Comparison of ENCODE assay signal across 10 cellular contexts in the genomic region with DNA sequence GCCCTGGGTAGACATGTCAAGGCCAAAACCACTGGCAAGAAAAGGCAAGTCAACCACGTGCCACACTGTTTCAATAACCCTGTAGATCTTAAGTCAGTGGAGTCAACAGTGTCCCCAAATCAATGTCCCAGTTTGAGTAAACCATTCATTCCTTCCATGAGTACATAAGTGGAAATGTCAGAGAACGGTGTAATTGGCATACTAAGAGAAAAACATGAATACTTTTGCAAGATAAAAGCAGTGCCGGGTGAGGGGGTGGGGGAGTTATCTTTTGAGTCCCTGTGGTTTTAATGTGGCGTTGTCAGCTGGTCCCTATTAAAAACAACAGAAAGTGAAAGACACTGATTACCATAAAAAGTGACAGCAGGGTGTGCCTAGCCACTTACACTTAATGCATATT. TPM values are rescaled to one million over a fixed set of nuclear protein-coding genes. Genes with fewer than 3 reads are reported as not detected.
A peak's percentile ranks its signal among the peaks of the same experiment; 100 is the strongest.
DNase-seq lines count a peak whose midpoint lies in the region; ATAC-seq and TF ChIP-seq lines count a peak whose summit lies in the region.
"Had no signal": no experiment of that assay in that cellular context is flagged by ENCODE, and none has a peak within 500 bp of the region (broad histone marks: within the 10 kb centered on the region; RNA-seq: fewer than 3 reads in every experiment).

No MANE protein-coding gene starts in this region.

- peaks cover 20% of the 10 kb centered on the region for H3K4me1 Mint-ChIP-seq in activated CD8-positive, alpha-beta T cell treated with anti-CD3 and anti-CD28 coated beads, Interleukin-2, amount 10 ng/mL, durations not matched to agents 7 days and 5 days (ENCODE audit: low read depth)

- no peak overlapping the region for H3K27ac Mint-ChIP-seq in activated CD8-positive, alpha-beta T cell treated with anti-CD3 and anti-CD28 coated beads, Interleukin-2, amount 10 ng/mL, durations not matched to agents 7 days and 5 days

- ATAC-seq in GM18520 (IDR thresholded peaks at IDR 0.05; ENCODE audit: unreplicated experiment) (peak; percentile 55), HG02798 (IDR thresholded peaks at IDR 0.05; ENCODE audit: poor library complexity, unreplicated experiment) (peak; percentile 80), HG03196 (IDR thresholded peaks at IDR 0.05; ENCODE audit: unreplicated experiment) (no peak)
- no peak for ATAC-seq in activated CD8-positive, alpha-beta T cell treated with anti-CD3 and anti-CD28 coated beads, Interleukin-2, amount 10 ng/mL, durations not matched to agents 7 days and 5 days

- no peak overlapping the region for H3K4me3 Mint-ChIP-seq in activated CD8-positive, alpha-beta T cell treated with anti-CD3 and anti-CD28 coated beads, Interleukin-2, amount 10 ng/mL, durations not matched to agents 7 days and 5 days

- POLR2A ChIA-PET in activated CD8-positive, alpha-beta T cell treated with anti-CD3 and anti-CD28 coated beads, Interleukin-2, amount 10 ng/mL, durations not matched to agents 7 days and 5 days (lab: Charles Lee) = no interaction called here

- peak; percentile 34 for DNase-seq in activated CD8-positive, alpha-beta T cell treated with anti-CD3 and anti-CD28 coated beads, Interleukin-2, amount 10 ng/mL, durations not matched to agents 7 days and 5 days
- DNase-seq in stimulated activated CD4-positive, alpha-beta T cell treated with anti-CD3 and anti-CD28 coated beads, Interleukin-1b, Interleukin-23, amount 100 ng/mL, for 24 hours (ENCODE audit: low read depth in 4 of 4, low spot score in 1 of 4) = peak; percentile 20 to 74 (median 37)
- DNase-seq in glomerular visceral epithelial cell (ENCODE audit: extremely low spot score) (no peak), foreskin fibroblast (no peak), NCI-H1417 (lab: John Stamatoyannopoulos, UW) (no peak)
- DNase-seq: NCI-H1048, trophoblast cell had no signal

- CTCF ChIA-PET in activated CD8-positive, alpha-beta T cell treated with anti-CD3 and anti-CD28 coated beads, Interleukin-2, amount 10 ng/mL, durations not matched to agents 7 days and 5 days (lab: Charles Lee) = interaction anchor here (1.0 to 1.5 kb wide), 3 partner anchors 10 to 34 kb away, joined by 3 read pairs; no protein-coding TSS in a partner anchor

- H3K9me3 Mint-ChIP-seq in activated CD8-positive, alpha-beta T cell treated with anti-CD3 and anti-CD28 coated beads, Interleukin-2, amount 10 ng/mL, durations not matched to agents 7 days and 5 days (ENCODE audit: insufficient read depth) = no peaks in the 10 kb centered on the region

- H3K36me3 Mint-ChIP-seq in activated CD8-positive, alpha-beta T cell treated with anti-CD3 and anti-CD28 coated beads, Interleukin-2, amount 10 ng/mL, durations not matched to agents 7 days and 5 days (ENCODE audit: low read depth) = peaks cover 5% of the 10 kb centered on the region

- H3K27me3 Mint-ChIP-seq in activated CD8-positive, alpha-beta T cell treated with anti-CD3 and anti-CD28 coated beads, Interleukin-2, amount 10 ng/mL, durations not matched to agents 7 days and 5 days (ENCODE audit: low read depth) = no peaks in the 10 kb centered on the region

- H3K4me3 ChIP-seq in foreskin fibroblast (ENCODE audit: low read depth in 1 of 2, low read length in 2 of 2) = no peak overlapping the region

- no peak for TF ChIP-seq CTCF in foreskin fibroblast (IDR thresholded peaks at IDR 0.05; ENCODE audit: low read depth, low read length)

RNA-seq across cellular contexts. Expression of a gene that starts 37.8 kb away (rescaled TPM):
- total RNA-seq in activated CD8-positive, alpha-beta T cell treated with anti-CD3 and anti-CD28 coated beads, Interleukin-2, amount 10 ng/mL, durations not matched to agents 7 days and 5 days = 10 to 100 TPM; 71.9 to 74.1 TPM

Comparison
In these comparisons a context has a peak if more than half of its experiments do, and no peak if none do; other contexts are left out.
1. ATAC-seq: peak in GM18520 (single experiment) and HG02798 (single experiment); none in activated CD8-positive, alpha-beta T cell treated with anti-CD3 and anti-CD28 coated beads, Interleukin-2, amount 10 ng/mL, durations not matched to agents 7 days and 5 days (single experiment) and HG03196 (single experiment).
2. DNase-seq: peak in activated CD8-positive, alpha-beta T cell treated with anti-CD3 and anti-CD28 coated beads, Interleukin-2, amount 10 ng/mL, durations not matched to agents 7 days and 5 days (single experiment) and stimulated activated CD4-positive, alpha-beta T cell treated with anti-CD3 and anti-CD28 coated beads, Interleukin-1b, Interleukin-23, amount 100 ng/mL, for 24 hours (4 of 4); none in glomerular visceral epithelial cell (single experiment), foreskin fibroblast (0 of 2) and NCI-H1417 (0 of 3).